In genomic region chr17:60598001-60598736, GRCh38 we compare ENCODE assay signal across 1 cellular context.
TF ChIP-seq lines count a peak whose summit lies in the region.

No MANE protein-coding gene starts in this region.

TF ChIP-seq in K562, 482 proteins besides CTCF, POLR2A, EP300 and RAD21 (continued from another document):
- TF ChIP-seq MGA (IDR thresholded peaks at IDR 0.05) = no peak
- TF ChIP-seq ZNF644 (tag; IDR thresholded peaks at IDR 0.05; ENCODE audit: low read depth) = no peak
- TF ChIP-seq, protein P1, sequence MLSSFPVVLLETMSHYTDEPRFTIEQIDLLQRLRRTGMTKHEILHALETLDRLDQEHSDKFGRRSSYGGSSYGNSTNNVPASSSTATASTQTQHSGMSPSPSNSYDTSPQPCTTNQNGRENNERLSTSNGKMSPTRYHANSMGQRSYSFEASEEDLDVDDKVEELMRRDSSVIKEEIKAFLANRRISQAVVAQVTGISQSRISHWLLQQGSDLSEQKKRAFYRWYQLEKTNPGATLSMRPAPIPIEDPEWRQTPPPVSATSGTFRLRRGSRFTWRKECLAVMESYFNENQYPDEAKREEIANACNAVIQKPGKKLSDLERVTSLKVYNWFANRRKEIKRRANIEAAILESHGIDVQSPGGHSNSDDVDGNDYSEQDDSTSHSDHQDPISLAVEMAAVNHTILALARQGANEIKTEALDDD (IDR thresholded peaks at IDR 0.05) = peak; percentile 56
- no peak for TF ChIP-seq ARID4B (CRISPR knock-in tag; IDR thresholded peaks at IDR 0.05)
- no peak for TF ChIP-seq ZEB2 (IDR thresholded peaks at IDR 0.05)
- TF ChIP-seq, protein P2, sequence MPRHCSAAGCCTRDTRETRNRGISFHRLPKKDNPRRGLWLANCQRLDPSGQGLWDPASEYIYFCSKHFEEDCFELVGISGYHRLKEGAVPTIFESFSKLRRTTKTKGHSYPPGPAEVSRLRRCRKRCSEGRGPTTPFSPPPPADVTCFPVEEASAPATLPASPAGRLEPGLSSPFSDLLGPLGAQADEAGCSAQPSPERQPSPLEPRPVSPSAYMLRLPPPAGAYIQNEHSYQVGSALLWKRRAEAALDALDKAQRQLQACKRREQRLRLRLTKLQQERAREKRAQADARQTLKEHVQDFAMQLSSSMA (CRISPR knock-in tag; IDR thresholded peaks at IDR 0.05) = no peak
- TF ChIP-seq SPI1 (IDR thresholded peaks at IDR 0.05; ENCODE audit: borderline replicate concordance, low read depth, low read length) = peak; percentile 96
- TF ChIP-seq, protein P3, sequence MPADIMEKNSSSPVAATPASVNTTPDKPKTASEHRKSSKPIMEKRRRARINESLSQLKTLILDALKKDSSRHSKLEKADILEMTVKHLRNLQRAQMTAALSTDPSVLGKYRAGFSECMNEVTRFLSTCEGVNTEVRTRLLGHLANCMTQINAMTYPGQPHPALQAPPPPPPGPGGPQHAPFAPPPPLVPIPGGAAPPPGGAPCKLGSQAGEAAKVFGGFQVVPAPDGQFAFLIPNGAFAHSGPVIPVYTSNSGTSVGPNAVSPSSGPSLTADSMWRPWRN (IDR thresholded peaks at IDR 0.05; ENCODE audit: low read depth) = no peak
- no peak for TF ChIP-seq MXI1 (IDR thresholded peaks at IDR 0.05; ENCODE audit: low read depth, low read length)
- TF ChIP-seq TGIF2 (CRISPR knock-in tag; IDR thresholded peaks at IDR 0.05) = no peak
- TF ChIP-seq ZNF263 (CRISPR knock-in tag; IDR thresholded peaks at IDR 0.05; ENCODE audit: borderline replicate concordance) = no peak
- TF ChIP-seq TCF7 (IDR thresholded peaks at IDR 0.05; ENCODE audit: borderline replicate concordance) = no peak
- no peak for TF ChIP-seq TCFL5 (CRISPR knock-in tag; conservative IDR thresholded peaks at IDR 0.05)
- TF ChIP-seq, protein P4, sequence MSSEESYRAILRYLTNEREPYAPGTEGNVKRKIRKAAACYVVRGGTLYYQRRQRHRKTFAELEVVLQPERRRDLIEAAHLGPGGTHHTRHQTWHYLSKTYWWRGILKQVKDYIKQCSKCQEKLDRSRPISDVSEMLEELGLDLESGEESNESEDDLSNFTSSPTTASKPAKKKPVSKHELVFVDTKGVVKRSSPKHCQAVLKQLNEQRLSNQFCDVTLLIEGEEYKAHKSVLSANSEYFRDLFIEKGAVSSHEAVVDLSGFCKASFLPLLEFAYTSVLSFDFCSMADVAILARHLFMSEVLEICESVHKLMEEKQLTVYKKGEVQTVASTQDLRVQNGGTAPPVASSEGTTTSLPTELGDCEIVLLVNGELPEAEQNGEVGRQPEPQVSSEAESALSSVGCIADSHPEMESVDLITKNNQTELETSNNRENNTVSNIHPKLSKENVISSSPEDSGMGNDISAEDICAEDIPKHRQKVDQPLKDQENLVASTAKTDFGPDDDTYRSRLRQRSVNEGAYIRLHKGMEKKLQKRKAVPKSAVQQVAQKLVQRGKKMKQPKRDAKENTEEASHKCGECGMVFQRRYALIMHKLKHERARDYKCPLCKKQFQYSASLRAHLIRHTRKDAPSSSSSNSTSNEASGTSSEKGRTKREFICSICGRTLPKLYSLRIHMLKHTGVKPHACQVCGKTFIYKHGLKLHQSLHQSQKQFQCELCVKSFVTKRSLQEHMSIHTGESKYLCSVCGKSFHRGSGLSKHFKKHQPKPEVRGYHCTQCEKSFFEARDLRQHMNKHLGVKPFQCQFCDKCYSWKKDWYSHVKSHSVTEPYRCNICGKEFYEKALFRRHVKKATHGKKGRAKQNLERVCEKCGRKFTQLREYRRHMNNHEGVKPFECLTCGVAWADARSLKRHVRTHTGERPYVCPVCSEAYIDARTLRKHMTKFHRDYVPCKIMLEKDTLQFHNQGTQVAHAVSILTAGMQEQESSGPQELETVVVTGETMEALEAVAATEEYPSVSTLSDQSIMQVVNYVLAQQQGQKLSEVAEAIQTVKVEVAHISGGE (CRISPR knock-in tag; IDR thresholded peaks at IDR 0.05) = peak in 1 of 3 experiments; percentile 71; a peak in 2 of 6 replicates
- peak; percentile 45; the same call in 1 of the 2 replicates for TF ChIP-seq L3MBTL2 (IDR thresholded peaks at IDR 0.05)
- TF ChIP-seq NBN (IDR thresholded peaks at IDR 0.05; ENCODE audit: low read depth) = 0 out of 2 replicates have a peak, but pooled peaks have one; percentile 53
